In genomic region chr16:8797364-8798173, GRCh38 we compare ENCODE assay signal across 8 cellular contexts. TPM values are rescaled to one million over a fixed set of nuclear protein-coding genes. Genes with fewer than 3 reads are reported as not detected.
DNase-seq lines count a peak whose midpoint lies in the region; FAIRE-seq and TF ChIP-seq lines count a peak whose summit lies in the region.

TSS of gene PMM2 (plus strand) at chr16:8797839. CDS start at chr16:8797883, 44 bp downstream.
TSS of gene TMEM186 (minus strand) at chr16:8797639. CDS start at chr16:8797614, 25 bp downstream.

- H3K36me3 Mint-ChIP-seq in HFFc6 (ENCODE audit: low read depth) = peaks cover 31% of the 10 kb centered on the region

- H3K79me1 ChIP-seq in neuronal stem cell (ENCODE audit: low read depth, low read length) = peaks cover 14% of the 10 kb centered on the region

- H3K18ac ChIP-seq in neuronal stem cell (ENCODE audit: low read length) = peak within 1 kb of the TSS; percentile 88

- in situ Hi-C loops in SK-MEL-5 (cut with HindIII; ENCODE audit: low pct_unique_long_range_greater_than_20kb, low sequenced_read_pairs) = no loop called here

- no peaks in the 10 kb centered on the region; the same call in 1 of the 2 replicates for H3K27me3 Mint-ChIP-seq in HFFc6 (ENCODE audit: insufficient read depth)

- peak within 1 kb of the TSS; percentile 91 to 97 for H3K4me3 ChIP-seq in neuronal stem cell (ENCODE audit: low read length in 2 of 2)
- peak within 1 kb of the TSS; percentile 90 to 99 (median 95) for H3K4me3 ChIP-seq in subcutaneous abdominal adipose tissue (ENCODE audit: low read depth in 1 of 5, low read length in 5 of 5)

- peak within 1 kb of the TSS; percentile 99 for H3K4me3 Mint-ChIP-seq in HFFc6

- H2BK12ac ChIP-seq in neuronal stem cell (ENCODE audit: low read length) = no peak within 1 kb of the TSS

- no peak within 1 kb of the TSS for H2BK5ac ChIP-seq in neuronal stem cell (ENCODE audit: low read length)

- no peak within 1 kb of the TSS for H4K91ac ChIP-seq in neuronal stem cell (ENCODE audit: low read depth, low read length, poor library complexity)

- TF ChIP-seq CTCF in HFFc6 (IDR thresholded peaks at IDR 0.05) = no peak

- peak within 1 kb of the TSS; percentile 44 for H4K8ac ChIP-seq in neuronal stem cell (ENCODE audit: low read depth, low read length)

- H3K4me1 ChIP-seq in neuronal stem cell (ENCODE audit: control insufficient read depth in 2 of 2, insufficient read depth in 1 of 2, low read depth in 1 of 2, low read length in 2 of 2) (peaks cover 9 to 14% of the 10 kb centered on the region in 2 donors), subcutaneous abdominal adipose tissue (ENCODE audit: control insufficient read depth in 5 of 5, insufficient read depth in 5 of 5, low read length in 5 of 5) (peaks cover 9 to 37% (median 32%) of the 10 kb centered on the region in 5 donors)

- H3K4me1 Mint-ChIP-seq in HFFc6 (ENCODE audit: low read depth) = peaks cover 38% of the 10 kb centered on the region

- H3K36me3 ChIP-seq in neuronal stem cell (replicated peaks in 1 of 2; ENCODE audit: control insufficient read depth in 2 of 2, insufficient read depth in 2 of 2, low read length in 2 of 2) (peaks cover 2 to 36% of the 10 kb centered on the region in 2 donors), subcutaneous abdominal adipose tissue (ENCODE audit: control insufficient read depth in 5 of 5, insufficient read depth in 5 of 5, low read length in 5 of 5) (peaks cover 6 to 10% (median 9%) of the 10 kb centered on the region in 5 donors)

- peak within 1 kb of the TSS; percentile 86 for H2AFZ ChIP-seq in neuronal stem cell (ENCODE audit: low read length)

- peak within 1 kb of the TSS; percentile 94 for H3K27ac Mint-ChIP-seq in HFFc6

- H3K9me3 Mint-ChIP-seq in HFFc6 = no peaks in the 10 kb centered on the region

- H3K9ac ChIP-seq in neuronal stem cell (ENCODE audit: low read depth, low read length, poor library complexity) (peak within 1 kb of the TSS; percentile 92), subcutaneous abdominal adipose tissue (ENCODE audit: low read length in 5 of 5) (peak within 1 kb of the TSS; percentile 94 to 99 (median 98))

- H3K27me3 ChIP-seq in neuronal stem cell (ENCODE audit: control insufficient read depth in 3 of 3, insufficient read depth in 3 of 3, low read depth in 1 of 3, low read length in 3 of 3) (no peaks in the 10 kb centered on the region), subcutaneous abdominal adipose tissue (ENCODE audit: control insufficient read depth in 5 of 5, insufficient read depth in 4 of 5, low read length in 5 of 5) (peaks cover 0 to 2% (median 0%) of the 10 kb centered on the region in 5 donors)

- H3K4me2 ChIP-seq in neuronal stem cell (ENCODE audit: insufficient read depth, low read length, poor library complexity, severe bottlenecking) = peak within 1 kb of the TSS; percentile 76

- no peak for FAIRE-seq in frontal cortex (lab: Jason Lieb, UNC)

- H2AK5ac ChIP-seq in neuronal stem cell (ENCODE audit: low read depth, low read length) = no peak within 1 kb of the TSS

- DNase-seq in GM04504 (ENCODE audit: low read depth) (peak; percentile 90), HFFc6 (peak; percentile 94), NAMALWA (ENCODE audit: low spot score) (peak; percentile 98), SK-MEL-5 (ENCODE audit: low read depth, low spot score) (peak; percentile 95), frontal cortex (ENCODE audit: low spot score in 2 of 2) (peak; percentile 95 to 99), neuronal stem cell (ENCODE audit: low spot score) (peak; percentile 91)
- peak; percentile 96 for DNase-seq in activated naive CD4-positive, alpha-beta T cell treated with Interleukin-2 at 50 U/mL for 16 hours

- H3K27ac ChIP-seq in neuronal stem cell (replicated peaks; ENCODE audit: low read length) = no peak within 1 kb of the TSS
- H3K27ac ChIP-seq in subcutaneous abdominal adipose tissue (ENCODE audit: low read depth, low read length) = peak within 1 kb of the TSS; percentile 96

- H2BK15ac ChIP-seq in neuronal stem cell (ENCODE audit: low read length) = no peak within 1 kb of the TSS

- no peak within 1 kb of the TSS for H2BK120ac ChIP-seq in neuronal stem cell (ENCODE audit: low read depth, low read length)

- no CpG with 5 or more reads among the region's 61 CpGs for WGBS in neuronal stem cell (ENCODE audit: extremely low coverage in 2 of 2, insufficient read length in 2 of 2, insufficient replicate concordance in 1 of 2), 2 donors

- H3K23ac ChIP-seq in neuronal stem cell (ENCODE audit: low read depth, low read length, poor library complexity) = peak within 1 kb of the TSS; percentile 6

- H3K9me3 ChIP-seq in neuronal stem cell (replicated peaks in 1 of 2; ENCODE audit: control insufficient read depth in 2 of 2, insufficient read depth in 1 of 2, low read depth in 1 of 2, low read length in 2 of 2) (no peaks in the 10 kb centered on the region), subcutaneous abdominal adipose tissue (ENCODE audit: control insufficient read depth in 5 of 5, low read length in 5 of 5) (no peaks in the 10 kb centered on the region)

- no peak within 1 kb of the TSS for H3K14ac ChIP-seq in neuronal stem cell (ENCODE audit: low read length)

- H3K4ac ChIP-seq in neuronal stem cell (ENCODE audit: low read length) = no peak within 1 kb of the TSS

RNA-seq across cellular contexts. Expression of gene PMM2, which starts in this region (rescaled TPM):
- total RNA-seq in HFFc6 (2021; fragmentation: NEBNext Ultra II Directional; extraction: Animal tissue kit (Norgen Biotek cat#: 25700)) = 10 to 100 TPM; 38.9 to 48.5 (median 44.3) TPM
- total RNA-seq in SK-MEL-5 (2014; rRNA removed; shearing (Covaris generic)) = 48.9 and 49.2 TPM in 2 replicates
- 49.5 and 60.3 TPM in 2 replicates for polyA plus RNA-seq in SK-MEL-5 (2015; cell fraction: cytosol; rRNA removed)
- polyA plus RNA-seq in SK-MEL-5 (2015; cell fraction: nucleus; rRNA removed) = 61.4 and 63.8 TPM in 2 replicates
- 6.5 TPM for total RNA-seq in frontal cortex
- 12.2 TPM for polyA plus RNA-seq in neuronal stem cell (2013, experiment 1 of 2)
- 12.4 TPM for polyA plus RNA-seq in neuronal stem cell (2013, experiment 2 of 2)

RNA-seq across cellular contexts. Expression of gene TMEM186, which starts in this region (rescaled TPM):
- 1 to 10 TPM; 5.2 to 9.1 (median 6.9) TPM for total RNA-seq in HFFc6 (2021; fragmentation: NEBNext Ultra II Directional; extraction: Animal tissue kit (Norgen Biotek cat#: 25700))
- total RNA-seq in SK-MEL-5 (2014; rRNA removed; shearing (Covaris generic)) = 5.4 and 7.0 TPM in 2 replicates
- polyA plus RNA-seq in SK-MEL-5 (2015; cell fraction: cytosol; rRNA removed) = 10.6 and 10.7 TPM in 2 replicates
- polyA plus RNA-seq in SK-MEL-5 (2015; cell fraction: nucleus; rRNA removed) = 13.2 and 19.7 TPM in 2 replicates
- 5.7 TPM for total RNA-seq in frontal cortex
- polyA plus RNA-seq in neuronal stem cell (2013, experiment 1 of 2) = 8.6 TPM
- polyA plus RNA-seq in neuronal stem cell (2013, experiment 2 of 2) = 8.2 TPM
